In the genomic region with DNA sequence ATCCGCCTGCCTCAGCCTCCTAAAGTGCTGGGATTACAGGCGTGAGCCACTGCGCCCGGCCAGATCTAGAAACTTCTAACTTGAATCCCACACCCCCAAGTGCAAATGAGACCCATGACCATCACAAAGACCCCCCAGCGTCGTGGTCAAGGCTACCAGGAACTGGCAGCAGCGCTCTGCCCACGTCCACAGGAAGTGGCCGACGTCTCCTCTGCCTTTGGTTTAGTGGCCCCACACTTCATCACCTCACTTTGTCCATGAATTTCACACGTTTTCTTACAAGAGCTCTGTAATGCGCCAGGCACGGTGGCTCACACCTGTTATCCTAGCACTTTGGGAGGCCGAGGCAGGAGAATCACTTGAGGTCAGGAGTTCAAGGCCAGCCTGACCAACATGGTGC, we compare ENCODE assay signal across 22 cellular contexts.
"Had no signal": no experiment of that assay in that cellular context is flagged by ENCODE, and none has a peak within 500 bp of the region (broad histone marks: within the 10 kb centered on the region; RNA-seq: fewer than 3 reads in every experiment).

No MANE protein-coding gene starts in this region.

- H3K9me3 Mint-ChIP-seq: activated naive CD4-positive, alpha-beta T cell treated with anti-CD3 and anti-CD28 coated beads, Interleukin-2, amount 50 U/mL, for 24 hours; activated T-helper 1 cell treated with anti-CD3 and anti-CD28 coated beads, Interleukin-12 subunit alpha, Interleukin-12 subunit beta, Interleukin-2, Interleukin-4 antibody, amounts not matched to agents 30 ng/mL and 10 ng/mL and 1 ng/mL, durations not matched to agents 14 hours and 24 hours and 36 hours; stimulated activated naive B cell treated with anti-CD40 and anti-IgM and Interleukin-4, amounts not matched to agents 10 μg/mL and 1 μg/mL and 100 μg/mL, for 72 hours had no signal

- DNase-seq: activated CD4-positive, alpha-beta memory T cell treated with anti-CD3 and anti-CD28 coated beads for 36 hours; activated CD4-positive, alpha-beta T cell treated with anti-CD3 and anti-CD28 coated beads for 4 hours; activated CD4-positive, CD25-positive, alpha-beta regulatory T cell; activated gamma-delta T cell treated with Interleukin-2 at 50 U/mL for 16 hours; brain microvascular endothelial cell; dorsolateral prefrontal cortex; esophagus squamous epithelium; gastrocnemius medialis; heart left ventricle; islet precursor cell; left cardiac atrium; midbrain; nephron progenitor cell; occipital lobe; posterior cingulate gyrus; small intestine; stimulated activated CD4-positive, alpha-beta T cell treated with anti-CD3 and anti-CD28 coated beads, Interleukin-2, amount 100 ng/mL, for 24 hours; stimulated activated naive B cell treated with anti-CD40 and anti-IgM and Interleukin-4, amounts not matched to agents 10 μg/mL and 1 μg/mL and 100 μg/mL, for 72 hours; T-helper 9 cell; transverse colon had no signal

- H3K27me3 Mint-ChIP-seq: activated CD4-positive, alpha-beta memory T cell treated with anti-CD3 and anti-CD28 coated beads for 36 hours; activated naive CD4-positive, alpha-beta T cell treated with anti-CD3 and anti-CD28 coated beads, Interleukin-2, amount 50 U/mL, for 24 hours; stimulated activated naive B cell treated with anti-CD40 and anti-IgM and Interleukin-4, amounts not matched to agents 10 μg/mL and 1 μg/mL and 100 μg/mL, for 72 hours had no signal

- H3K4me3 Mint-ChIP-seq: activated CD4-positive, alpha-beta memory T cell treated with anti-CD3 and anti-CD28 coated beads for 36 hours; activated naive CD4-positive, alpha-beta T cell treated with anti-CD3 and anti-CD28 coated beads, Interleukin-2, amount 50 U/mL, for 24 hours; activated T-helper 1 cell treated with anti-CD3 and anti-CD28 coated beads, Interleukin-12 subunit alpha, Interleukin-12 subunit beta, Interleukin-2, Interleukin-4 antibody, amounts not matched to agents 30 ng/mL and 10 ng/mL and 1 ng/mL, durations not matched to agents 14 hours and 24 hours and 36 hours; nephron progenitor cell had no signal

- H3K36me3 ChIP-seq: gastrocnemius medialis, transverse colon had no signal

- H3K9me3 ChIP-seq: gastrocnemius medialis, transverse colon had no signal

- H3K4me3 ChIP-seq: gastrocnemius medialis had no signal

- ATAC-seq: gastrocnemius medialis had no signal

- H3K27ac Mint-ChIP-seq: activated CD4-positive, alpha-beta memory T cell treated with anti-CD3 and anti-CD28 coated beads for 36 hours; activated naive CD4-positive, alpha-beta T cell treated with anti-CD3 and anti-CD28 coated beads, Interleukin-2, amount 50 U/mL, for 24 hours; activated T-helper 1 cell treated with anti-CD3 and anti-CD28 coated beads, Interleukin-12 subunit alpha, Interleukin-12 subunit beta, Interleukin-2, Interleukin-4 antibody, amounts not matched to agents 30 ng/mL and 10 ng/mL and 1 ng/mL, durations not matched to agents 14 hours and 24 hours and 36 hours; nephron progenitor cell; stimulated activated naive B cell treated with anti-CD40 and anti-IgM and Interleukin-4, amounts not matched to agents 10 μg/mL and 1 μg/mL and 100 μg/mL, for 72 hours had no signal

- H3K27me3 ChIP-seq: brain microvascular endothelial cell, dorsolateral prefrontal cortex, esophagus squamous epithelium, gastrocnemius medialis, heart left ventricle, transverse colon had no signal

- H3K4me1 Mint-ChIP-seq: activated naive CD4-positive, alpha-beta T cell treated with anti-CD3 and anti-CD28 coated beads, Interleukin-2, amount 50 U/mL, for 24 hours had no signal
